27 cellular contexts compared by ENCODE assay signal in genomic region chr18:8962906-8963635, GRCh38.
DNase-seq lines count a peak whose midpoint lies in the region; ATAC-seq and TF ChIP-seq lines count a peak whose summit lies in the region.
"Had no signal": no experiment of that assay in that cellular context is flagged by ENCODE, and none has a peak within 500 bp of the region (broad histone marks: within the 10 kb centered on the region; RNA-seq: fewer than 3 reads in every experiment).

No MANE protein-coding gene starts in this region.

- intact Hi-C loops in upper lobe of right lung (cut with DNase I): no loop called here

- peaks cover 9% of the 10 kb centered on the region for H3K27me3 Mint-ChIP-seq in activated naive CD8-positive, alpha-beta T cell treated with anti-CD3 and anti-CD28 coated beads, Interleukin-2, amount 10 ng/mL, durations not matched to agents 7 days and 5 days
- H3K27me3 Mint-ChIP-seq in activated naive CD8-positive, alpha-beta T cell treated with anti-CD3 and anti-CD28 coated beads for 36 hours: no peaks in the 10 kb centered on the region
- peaks cover 0 to 9% (median 8%) of the 10 kb centered on the region in 3 donors for H3K27me3 Mint-ChIP-seq in immature natural killer cell (ENCODE audit: low read depth in 3 of 3)
- H3K27me3 Mint-ChIP-seq: activated CD4-positive, alpha-beta T cell treated with anti-CD3 and anti-CD28 coated beads for 36 hours; stimulated activated naive CD8-positive, alpha-beta T cell treated with anti-CD3 and anti-CD28 coated beads, Interleukin-15, amount 100 ng/mL, for 72 hours had no signal

- no peaks in the 10 kb centered on the region for H3K36me3 ChIP-seq in RWPE2 (ENCODE audit: low read depth)
- H3K36me3 ChIP-seq in upper lobe of right lung: no peaks in the 10 kb centered on the region
- H3K36me3 ChIP-seq: ovary, right atrium auricular region, tibial nerve had no signal

- H3K4me1 ChIP-seq in RWPE2 (ENCODE audit: insufficient read depth, poor library complexity, severe bottlenecking) (peaks cover 18% of the 10 kb centered on the region), upper lobe of right lung (no peaks in the 10 kb centered on the region)
- H3K4me1 ChIP-seq: right atrium auricular region, tibial nerve had no signal

- no peak for TF ChIP-seq CTCF in RWPE2 (IDR thresholded peaks at IDR 0.05; ENCODE audit: poor library complexity, severe bottlenecking)
- TF ChIP-seq CTCF in upper lobe of right lung (IDR thresholded peaks at IDR 0.05): no peak

- no peaks in the 10 kb centered on the region for H3K36me3 Mint-ChIP-seq in activated naive CD8-positive, alpha-beta T cell treated with anti-CD3 and anti-CD28 coated beads, Interleukin-2, amount 10 ng/mL, durations not matched to agents 7 days and 5 days
- no peaks in the 10 kb centered on the region for H3K36me3 Mint-ChIP-seq in activated naive CD8-positive, alpha-beta T cell treated with anti-CD3 and anti-CD28 coated beads for 36 hours
- no peaks in the 10 kb centered on the region for H3K36me3 Mint-ChIP-seq in immature natural killer cell

- peak overlapping the region; percentile 4 for H3K27ac Mint-ChIP-seq in activated naive CD8-positive, alpha-beta T cell treated with anti-CD3 and anti-CD28 coated beads, Interleukin-2, amount 10 ng/mL, durations not matched to agents 7 days and 5 days
- no peak overlapping the region for H3K27ac Mint-ChIP-seq in activated naive CD8-positive, alpha-beta T cell treated with anti-CD3 and anti-CD28 coated beads for 36 hours
- H3K27ac Mint-ChIP-seq in immature natural killer cell: no peak overlapping the region
- H3K27ac Mint-ChIP-seq: activated CD4-positive, alpha-beta T cell treated with anti-CD3 and anti-CD28 coated beads for 36 hours; activated naive CD4-positive, alpha-beta T cell treated with anti-CD3 and anti-CD28 coated beads for 36 hours had no signal

- H3K4me3 ChIP-seq in RWPE2 (ENCODE audit: severe bottlenecking) (no peak overlapping the region), upper lobe of right lung (no peak overlapping the region)
- H3K4me3 ChIP-seq: lung, ovary, right atrium auricular region, tibial nerve had no signal

- H3K27ac ChIP-seq in RWPE2 (ENCODE audit: poor library complexity, severe bottlenecking) (peak overlapping the region; percentile 94), upper lobe of right lung (no peak overlapping the region)
- H3K27ac ChIP-seq: ovary, right atrium auricular region, tibial nerve had no signal

- no peak for ATAC-seq in activated naive CD8-positive, alpha-beta T cell treated with anti-CD3 and anti-CD28 coated beads, Interleukin-2, amount 10 ng/mL, durations not matched to agents 7 days and 5 days (ENCODE audit: low read depth)
- ATAC-seq in RWPE2 (ENCODE audit: low read depth) (no peak), upper lobe of right lung (peak; percentile 45)
- ATAC-seq: activated CD4-positive, alpha-beta T cell treated with anti-CD3 and anti-CD28 coated beads for 36 hours; stimulated activated naive CD8-positive, alpha-beta T cell treated with anti-CD3 and anti-CD28 coated beads, Interleukin-15, amount 100 ng/mL, for 72 hours had no signal

- H3K27me3 ChIP-seq in RWPE2 (ENCODE audit: insufficient read depth, poor library complexity, severe bottlenecking) (no peaks in the 10 kb centered on the region), upper lobe of right lung (no peaks in the 10 kb centered on the region)
- H3K27me3 ChIP-seq: ovary, right atrium auricular region, tibial nerve had no signal

- no peaks in the 10 kb centered on the region for H3K9me3 ChIP-seq in RWPE2 (ENCODE audit: severe bottlenecking)
- no peaks in the 10 kb centered on the region for H3K9me3 ChIP-seq in upper lobe of right lung
- H3K9me3 ChIP-seq: ovary, right atrium auricular region, tibial nerve had no signal

- POLR2A ChIA-PET in activated naive CD8-positive, alpha-beta T cell treated with anti-CD3 and anti-CD28 coated beads, Interleukin-2, amount 10 ng/mL, durations not matched to agents 7 days and 5 days (lab: Charles Lee): no interaction called here

- no peak for DNase-seq in activated naive CD8-positive, alpha-beta T cell treated with anti-CD3 and anti-CD28 coated beads, Interleukin-2, amount 10 ng/mL, durations not matched to agents 7 days and 5 days
- no peak for DNase-seq in activated naive CD8-positive, alpha-beta T cell treated with anti-CD3 and anti-CD28 coated beads for 36 hours
- no peak for DNase-seq in RWPE2 (ENCODE audit: low spot score)
- peak; percentile 15 for DNase-seq in iris pigment epithelial cell (ENCODE audit: low read depth)
- no peak for DNase-seq in upper lobe of right lung
- DNase-seq in NK-92 treated with Interleukin-12 subunit alpha and Interleukin-12 subunit beta, amount 100 ng/mL, for 24 hours (lab: John Stamatoyannopoulos, UW): no peak
- DNase-seq in immature natural killer cell: no peak
- no peak for DNase-seq in NCI-H1417 (lab: John Stamatoyannopoulos, UW)
- DNase-seq: 8988T; activated CD4-positive, alpha-beta T cell treated with anti-CD3 and anti-CD28 coated beads for 36 hours; activated naive CD4-positive, alpha-beta T cell treated with anti-CD3 and anti-CD28 coated beads for 36 hours; anterior cingulate cortex; COR-L47; foreskin melanocyte; GOT3; hippocampal formation; MM.1S; NCI-H1694 treated with DMSO at 0.1 percent for 48 hours; NCI-H748 treated with DMSO at 0.1 percent for 48 hours; ovary; Right ventricle myocardium superior; stimulated activated CD4-positive, alpha-beta T cell treated with anti-CD3 and anti-CD28 coated beads, Interleukin-12 subunit alpha, Interleukin-12 subunit beta, amount 100 ng/mL, for 4 hours; stimulated activated CD4-positive, alpha-beta T cell treated with anti-CD3 and anti-CD28 coated beads, Interleukin-4, amount 100 ng/mL, for 4 hours; stimulated activated naive CD8-positive, alpha-beta T cell treated with anti-CD3 and anti-CD28 coated beads, Interleukin-15, amount 100 ng/mL, for 72 hours had no signal

- H3K9me3 Mint-ChIP-seq in activated naive CD8-positive, alpha-beta T cell treated with anti-CD3 and anti-CD28 coated beads, Interleukin-2, amount 10 ng/mL, durations not matched to agents 7 days and 5 days: no peaks in the 10 kb centered on the region
- no peaks in the 10 kb centered on the region for H3K9me3 Mint-ChIP-seq in activated naive CD8-positive, alpha-beta T cell treated with anti-CD3 and anti-CD28 coated beads for 36 hours
- H3K9me3 Mint-ChIP-seq in immature natural killer cell: no peaks in the 10 kb centered on the region
- H3K9me3 Mint-ChIP-seq: activated naive CD4-positive, alpha-beta T cell treated with anti-CD3 and anti-CD28 coated beads for 36 hours; stimulated activated naive CD8-positive, alpha-beta T cell treated with anti-CD3 and anti-CD28 coated beads, Interleukin-15, amount 100 ng/mL, for 72 hours had no signal

- H3K4me1 Mint-ChIP-seq in activated naive CD8-positive, alpha-beta T cell treated with anti-CD3 and anti-CD28 coated beads, Interleukin-2, amount 10 ng/mL, durations not matched to agents 7 days and 5 days: no peaks in the 10 kb centered on the region
- no peaks in the 10 kb centered on the region for H3K4me1 Mint-ChIP-seq in activated naive CD8-positive, alpha-beta T cell treated with anti-CD3 and anti-CD28 coated beads for 36 hours
- no peaks in the 10 kb centered on the region for H3K4me1 Mint-ChIP-seq in immature natural killer cell
- H3K4me1 Mint-ChIP-seq: activated CD4-positive, alpha-beta T cell treated with anti-CD3 and anti-CD28 coated beads for 36 hours; stimulated activated naive CD8-positive, alpha-beta T cell treated with anti-CD3 and anti-CD28 coated beads, Interleukin-15, amount 100 ng/mL, for 72 hours had no signal

- H3K4me3 Mint-ChIP-seq in activated naive CD8-positive, alpha-beta T cell treated with anti-CD3 and anti-CD28 coated beads, Interleukin-2, amount 10 ng/mL, durations not matched to agents 7 days and 5 days: no peak overlapping the region
- no peak overlapping the region for H3K4me3 Mint-ChIP-seq in activated naive CD8-positive, alpha-beta T cell treated with anti-CD3 and anti-CD28 coated beads for 36 hours
- no peak overlapping the region for H3K4me3 Mint-ChIP-seq in immature natural killer cell
- H3K4me3 Mint-ChIP-seq: activated CD4-positive, alpha-beta T cell treated with anti-CD3 and anti-CD28 coated beads for 36 hours; activated naive CD4-positive, alpha-beta T cell treated with anti-CD3 and anti-CD28 coated beads for 36 hours; stimulated activated naive CD8-positive, alpha-beta T cell treated with anti-CD3 and anti-CD28 coated beads, Interleukin-15, amount 100 ng/mL, for 72 hours had no signal
